In genomic region chr1:69535490-69535889, GRCh38 we compare ENCODE assay signal across 31 cellular contexts. TPM values are rescaled to one million over a fixed set of nuclear protein-coding genes. Genes with fewer than 3 reads are reported as not detected.
"Had no signal": no experiment of that assay in that cellular context is flagged by ENCODE, and none has a peak within 500 bp of the region (broad histone marks: within the 10 kb centered on the region; RNA-seq: fewer than 3 reads in every experiment).

No MANE protein-coding gene starts in this region.

- H3K4me1 ChIP-seq: foreskin keratinocyte, gastroesophageal sphincter, heart left ventricle, left ventricle myocardium inferior, lower lobe of right lung, neural progenitor cell, parathyroid adenoma, right lobe of liver, suprapubic skin, transverse colon, upper lobe of right lung, uterus had no signal

- ATAC-seq: effector memory CD8-positive, alpha-beta T cell; foreskin keratinocyte; gastroesophageal sphincter; heart left ventricle; left colon; lower lobe of right lung; mucosa of descending colon; natural killer cell treated with Interleukin-12 subunit alpha and Interleukin-12 subunit beta and Interleukin-15 and Interleukin-18, amount 100 ng/mL, for 72 hours; right lobe of liver; stimulated activated naive CD8-positive, alpha-beta T cell treated with anti-CD3 and anti-CD28 coated beads, Interleukin-15, amount 100 ng/mL, for 72 hours; upper lobe of right lung had no signal

- DNase-seq: cortex of kidney; effector memory CD8-positive, alpha-beta T cell; foreskin keratinocyte; heart left ventricle; immature natural killer cell; islet precursor cell; kidney glomerular epithelial cell; left colon; left ventricle myocardium inferior; lower lobe of right lung; mucosa of descending colon; naive B cell; right lobe of liver; small intestine; stimulated activated CD4-positive, alpha-beta T cell treated with anti-CD3 and anti-CD28 coated beads, Interleukin-12 subunit alpha, Interleukin-12 subunit beta, amount 100 ng/mL, for 4 hours; stimulated activated CD4-positive, alpha-beta T cell treated with anti-CD3 and anti-CD28 coated beads, Interleukin-1b, Interleukin-23, amount 100 ng/mL, for 48 hours; stimulated activated CD4-positive, alpha-beta T cell treated with anti-CD3 and anti-CD28 coated beads, Interleukin-4, amount 100 ng/mL, for 1 hour; stimulated activated CD8-positive, alpha-beta memory T cell treated with anti-CD3 and anti-CD28 coated beads, Interleukin-4, amount 100 ng/mL, for 48 hours; stimulated activated naive CD4-positive, alpha-beta T cell; stimulated activated naive CD8-positive, alpha-beta T cell treated with anti-CD3 and anti-CD28 coated beads, Interleukin-15, amount 100 ng/mL, for 72 hours; transverse colon; upper lobe of right lung; uterus had no signal

- H3K4me3 ChIP-seq: gastroesophageal sphincter, heart left ventricle, hepatocyte, left ventricle myocardium inferior, lower lobe of right lung, mucosa of descending colon, neural progenitor cell, right lobe of liver, suprapubic skin, transverse colon, upper lobe of right lung, uterus had no signal

- H3K79me2 ChIP-seq: hepatocyte, parathyroid adenoma had no signal

- H3K36me3 Mint-ChIP-seq: immature natural killer cell, naive B cell, neural progenitor cell had no signal

- H3K27ac ChIP-seq: foreskin keratinocyte, gastroesophageal sphincter, heart left ventricle, hepatocyte, left ventricle myocardium inferior, lower lobe of right lung, neural progenitor cell, parathyroid adenoma, right lobe of liver, suprapubic skin, transverse colon, upper lobe of right lung, uterus had no signal

- H2AFZ ChIP-seq: hepatocyte, neural progenitor cell, parathyroid adenoma had no signal

- H3K27me3 Mint-ChIP-seq: effector memory CD8-positive, alpha-beta T cell; naive B cell; natural killer cell treated with Interleukin-12 subunit alpha and Interleukin-12 subunit beta and Interleukin-15 and Interleukin-18, amount 100 ng/mL, for 72 hours; progenitor cell of endocrine pancreas; stimulated activated naive CD8-positive, alpha-beta T cell treated with anti-CD3 and anti-CD28 coated beads, Interleukin-15, amount 100 ng/mL, for 72 hours had no signal

- H3K4me1 Mint-ChIP-seq: immature natural killer cell; naive B cell; neural progenitor cell; stimulated activated naive CD8-positive, alpha-beta T cell treated with anti-CD3 and anti-CD28 coated beads, Interleukin-15, amount 100 ng/mL, for 72 hours had no signal

- H3K27me3 ChIP-seq: foreskin keratinocyte, gastroesophageal sphincter, heart left ventricle, hepatocyte, neural progenitor cell, right lobe of liver, suprapubic skin, transverse colon, upper lobe of right lung, uterus had no signal

- H3K9me3 ChIP-seq: gastroesophageal sphincter, heart left ventricle, left ventricle myocardium inferior, lower lobe of right lung, mucosa of descending colon, right lobe of liver, suprapubic skin, transverse colon, upper lobe of right lung, uterus had no signal

- H3K27ac Mint-ChIP-seq: effector memory CD8-positive, alpha-beta T cell; immature natural killer cell; naive B cell; natural killer cell treated with Interleukin-12 subunit alpha and Interleukin-12 subunit beta and Interleukin-15 and Interleukin-18, amount 100 ng/mL, for 72 hours; neural progenitor cell; progenitor cell of endocrine pancreas; stimulated activated naive CD8-positive, alpha-beta T cell treated with anti-CD3 and anti-CD28 coated beads, Interleukin-15, amount 100 ng/mL, for 72 hours had no signal

- H3K4me3 Mint-ChIP-seq: effector memory CD8-positive, alpha-beta T cell; immature natural killer cell; naive B cell; natural killer cell treated with Interleukin-12 subunit alpha and Interleukin-12 subunit beta and Interleukin-15 and Interleukin-18, amount 100 ng/mL, for 72 hours; neural progenitor cell; stimulated activated naive CD8-positive, alpha-beta T cell treated with anti-CD3 and anti-CD28 coated beads, Interleukin-15, amount 100 ng/mL, for 72 hours had no signal

- H3K9me3 Mint-ChIP-seq: neural progenitor cell had no signal

- H3K36me3 ChIP-seq: gastroesophageal sphincter, heart left ventricle, left ventricle myocardium inferior, lower lobe of right lung, neural progenitor cell, right lobe of liver, suprapubic skin, transverse colon, upper lobe of right lung, uterus had no signal

- H3K4me2 ChIP-seq: hepatocyte, neural progenitor cell had no signal

- H3K9ac ChIP-seq: neural progenitor cell, parathyroid adenoma had no signal

RNA-seq across cellular contexts. Expression of gene LRRC7, which starts 32.2 kb away (rescaled TPM):
- total RNA-seq: fibroblast of lung; lower lobe of right lung; natural killer cell treated with Interleukin-12 subunit alpha and Interleukin-12 subunit beta and Interleukin-15 and Interleukin-18, amount 100 ng/mL, for 72 hours; upper lobe of right lung had no signal
- polyA plus RNA-seq: foreskin keratinocyte had no signal
